1 cellular context compared by ENCODE assay signal in the genomic region with DNA sequence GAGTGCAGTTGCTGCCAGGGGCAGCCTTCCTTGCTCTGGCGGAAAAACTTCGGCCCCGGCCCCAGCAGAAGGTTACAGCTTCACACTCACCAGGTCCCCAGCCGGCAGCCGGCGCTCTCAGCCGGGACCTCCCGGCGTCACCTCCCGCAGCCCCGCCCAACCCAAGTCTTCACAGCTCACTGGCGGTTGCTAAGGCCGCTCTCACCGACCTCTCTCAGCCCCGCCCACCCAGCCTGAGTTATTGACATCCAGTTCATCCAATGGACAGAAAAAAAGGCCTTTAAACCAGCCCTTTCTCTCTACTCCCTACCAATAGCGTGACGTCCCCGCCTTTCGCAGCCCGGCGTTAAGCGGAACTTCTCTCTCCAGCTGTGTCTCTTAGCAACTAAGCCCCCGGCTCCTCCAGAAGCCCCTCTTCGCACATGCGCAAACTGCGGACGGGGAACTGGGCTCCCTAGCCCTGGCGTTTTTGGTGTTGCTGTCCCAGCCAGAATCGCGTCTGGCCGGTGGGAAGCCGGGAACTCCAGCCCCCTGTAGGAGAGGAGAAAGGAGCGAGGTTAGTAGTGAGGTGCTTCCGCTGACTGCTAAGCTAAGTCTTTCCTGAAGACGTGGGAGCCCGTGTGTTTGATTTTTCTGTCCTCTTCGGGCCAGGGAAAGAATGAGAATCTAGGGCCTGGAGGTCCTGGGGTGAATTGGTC.
TF ChIP-seq lines count a peak whose summit lies in the region.

A gene (plus strand): TSS at position 376 of the 698 bp plus-strand sequence. CDS start 9,189 bp downstream, outside the sequence.

TF ChIP-seq in HEK293, 187 proteins besides CTCF, POLR2A, EP300 and RAD21 (continued from another document and continues in another):
- TF ChIP-seq, protein P1, sequence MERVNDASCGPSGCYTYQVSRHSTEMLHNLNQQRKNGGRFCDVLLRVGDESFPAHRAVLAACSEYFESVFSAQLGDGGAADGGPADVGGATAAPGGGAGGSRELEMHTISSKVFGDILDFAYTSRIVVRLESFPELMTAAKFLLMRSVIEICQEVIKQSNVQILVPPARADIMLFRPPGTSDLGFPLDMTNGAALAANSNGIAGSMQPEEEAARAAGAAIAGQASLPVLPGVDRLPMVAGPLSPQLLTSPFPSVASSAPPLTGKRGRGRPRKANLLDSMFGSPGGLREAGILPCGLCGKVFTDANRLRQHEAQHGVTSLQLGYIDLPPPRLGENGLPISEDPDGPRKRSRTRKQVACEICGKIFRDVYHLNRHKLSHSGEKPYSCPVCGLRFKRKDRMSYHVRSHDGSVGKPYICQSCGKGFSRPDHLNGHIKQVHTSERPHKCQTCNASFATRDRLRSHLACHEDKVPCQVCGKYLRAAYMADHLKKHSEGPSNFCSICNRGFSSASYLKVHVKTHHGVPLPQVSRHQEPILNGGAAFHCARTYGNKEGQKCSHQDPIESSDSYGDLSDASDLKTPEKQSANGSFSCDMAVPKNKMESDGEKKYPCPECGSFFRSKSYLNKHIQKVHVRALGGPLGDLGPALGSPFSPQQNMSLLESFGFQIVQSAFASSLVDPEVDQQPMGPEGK (tag by site-specific recombination; IDR thresholded peaks at IDR 0.05): peak; percentile 52; the same call in 1 of the 2 replicates
- TF ChIP-seq, protein P2, sequence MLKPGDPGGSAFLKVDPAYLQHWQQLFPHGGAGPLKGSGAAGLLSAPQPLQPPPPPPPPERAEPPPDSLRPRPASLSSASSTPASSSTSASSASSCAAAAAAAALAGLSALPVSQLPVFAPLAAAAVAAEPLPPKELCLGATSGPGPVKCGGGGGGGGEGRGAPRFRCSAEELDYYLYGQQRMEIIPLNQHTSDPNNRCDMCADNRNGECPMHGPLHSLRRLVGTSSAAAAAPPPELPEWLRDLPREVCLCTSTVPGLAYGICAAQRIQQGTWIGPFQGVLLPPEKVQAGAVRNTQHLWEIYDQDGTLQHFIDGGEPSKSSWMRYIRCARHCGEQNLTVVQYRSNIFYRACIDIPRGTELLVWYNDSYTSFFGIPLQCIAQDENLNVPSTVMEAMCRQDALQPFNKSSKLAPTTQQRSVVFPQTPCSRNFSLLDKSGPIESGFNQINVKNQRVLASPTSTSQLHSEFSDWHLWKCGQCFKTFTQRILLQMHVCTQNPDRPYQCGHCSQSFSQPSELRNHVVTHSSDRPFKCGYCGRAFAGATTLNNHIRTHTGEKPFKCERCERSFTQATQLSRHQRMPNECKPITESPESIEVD (tag by site-specific recombination; IDR thresholded peaks at IDR 0.05): no peak
- TF ChIP-seq WT1 (tag by site-specific recombination; IDR thresholded peaks at IDR 0.05): no peak
- TF ChIP-seq ZNF585B (tag by site-specific recombination; IDR thresholded peaks at IDR 0.05): no peak
- TF ChIP-seq ZNF311 (tag by site-specific recombination; IDR thresholded peaks at IDR 0.05; ENCODE audit: borderline replicate concordance): no peak
- 0 out of 2 replicates have a peak, but pooled peaks have one; percentile 15 for TF ChIP-seq PRDM1 (tag by site-specific recombination; IDR thresholded peaks at IDR 0.05)
- no peak for TF ChIP-seq ZNF707 (tag by site-specific recombination; IDR thresholded peaks at IDR 0.05)
- TF ChIP-seq, protein P3, sequence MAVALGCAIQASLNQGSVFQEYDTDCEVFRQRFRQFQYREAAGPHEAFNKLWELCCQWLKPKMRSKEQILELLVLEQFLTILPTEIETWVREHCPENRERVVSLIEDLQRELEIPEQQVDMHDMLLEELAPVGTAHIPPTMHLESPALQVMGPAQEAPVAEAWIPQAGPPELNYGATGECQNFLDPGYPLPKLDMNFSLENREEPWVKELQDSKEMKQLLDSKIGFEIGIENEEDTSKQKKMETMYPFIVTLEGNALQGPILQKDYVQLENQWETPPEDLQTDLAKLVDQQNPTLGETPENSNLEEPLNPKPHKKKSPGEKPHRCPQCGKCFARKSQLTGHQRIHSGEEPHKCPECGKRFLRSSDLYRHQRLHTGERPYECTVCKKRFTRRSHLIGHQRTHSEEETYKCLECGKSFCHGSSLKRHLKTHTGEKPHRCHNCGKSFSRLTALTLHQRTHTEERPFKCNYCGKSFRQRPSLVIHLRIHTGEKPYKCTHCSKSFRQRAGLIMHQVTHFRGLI (tag by site-specific recombination; IDR thresholded peaks at IDR 0.05): no peak
- TF ChIP-seq, protein P4, sequence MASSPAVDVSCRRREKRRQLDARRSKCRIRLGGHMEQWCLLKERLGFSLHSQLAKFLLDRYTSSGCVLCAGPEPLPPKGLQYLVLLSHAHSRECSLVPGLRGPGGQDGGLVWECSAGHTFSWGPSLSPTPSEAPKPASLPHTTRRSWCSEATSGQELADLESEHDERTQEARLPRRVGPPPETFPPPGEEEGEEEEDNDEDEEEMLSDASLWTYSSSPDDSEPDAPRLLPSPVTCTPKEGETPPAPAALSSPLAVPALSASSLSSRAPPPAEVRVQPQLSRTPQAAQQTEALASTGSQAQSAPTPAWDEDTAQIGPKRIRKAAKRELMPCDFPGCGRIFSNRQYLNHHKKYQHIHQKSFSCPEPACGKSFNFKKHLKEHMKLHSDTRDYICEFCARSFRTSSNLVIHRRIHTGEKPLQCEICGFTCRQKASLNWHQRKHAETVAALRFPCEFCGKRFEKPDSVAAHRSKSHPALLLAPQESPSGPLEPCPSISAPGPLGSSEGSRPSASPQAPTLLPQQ (tag by site-specific recombination; IDR thresholded peaks at IDR 0.05): no peak
- TF ChIP-seq, protein P5, sequence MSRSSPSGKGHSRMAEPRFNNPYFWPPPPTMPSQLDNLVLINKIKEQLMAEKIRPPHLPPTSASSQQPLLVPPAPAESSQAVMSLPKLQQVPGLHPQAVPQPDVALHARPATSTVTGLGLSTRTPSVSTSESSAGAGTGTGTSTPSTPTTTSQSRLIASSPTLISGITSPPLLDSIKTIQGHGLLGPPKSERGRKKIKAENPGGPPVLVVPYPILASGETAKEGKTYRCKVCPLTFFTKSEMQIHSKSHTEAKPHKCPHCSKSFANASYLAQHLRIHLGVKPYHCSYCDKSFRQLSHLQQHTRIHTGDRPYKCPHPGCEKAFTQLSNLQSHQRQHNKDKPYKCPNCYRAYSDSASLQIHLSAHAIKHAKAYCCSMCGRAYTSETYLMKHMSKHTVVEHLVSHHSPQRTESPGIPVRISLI (tag by site-specific recombination; IDR thresholded peaks at IDR 0.05): no peak
- no peak for TF ChIP-seq GLI4 (tag by site-specific recombination; IDR thresholded peaks at IDR 0.05)
- no peak for TF ChIP-seq ZNF501 (tag by site-specific recombination; IDR thresholded peaks at IDR 0.05)
- TF ChIP-seq, protein P6, sequence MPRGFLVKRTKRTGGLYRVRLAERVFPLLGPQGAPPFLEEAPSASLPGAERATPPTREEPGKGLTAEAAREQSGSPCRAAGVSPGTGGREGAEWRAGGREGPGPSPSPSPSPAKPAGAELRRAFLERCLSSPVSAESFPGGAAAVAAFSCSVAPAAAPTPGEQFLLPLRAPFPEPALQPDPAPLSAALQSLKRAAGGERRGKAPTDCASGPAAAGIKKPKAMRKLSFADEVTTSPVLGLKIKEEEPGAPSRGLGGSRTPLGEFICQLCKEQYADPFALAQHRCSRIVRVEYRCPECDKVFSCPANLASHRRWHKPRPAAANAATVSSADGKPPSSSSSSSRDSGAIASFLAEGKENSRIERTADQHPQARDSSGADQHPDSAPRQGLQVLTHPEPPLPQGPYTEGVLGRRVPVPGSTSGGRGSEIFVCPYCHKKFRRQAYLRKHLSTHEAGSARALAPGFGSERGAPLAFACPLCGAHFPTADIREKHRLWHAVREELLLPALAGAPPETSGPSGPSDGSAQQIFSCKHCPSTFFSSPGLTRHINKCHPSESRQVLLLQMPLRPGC (tag by site-specific recombination; IDR thresholded peaks at IDR 0.05): no peak
- no peak for TF ChIP-seq ZNF664 (tag by site-specific recombination; IDR thresholded peaks at IDR 0.05)
- no peak for TF ChIP-seq ZNF473 (tag by site-specific recombination; IDR thresholded peaks at IDR 0.05)
- no peak for TF ChIP-seq ZSCAN30 (tag by site-specific recombination; IDR thresholded peaks at IDR 0.05)
- TF ChIP-seq ZFP69B (tag by site-specific recombination; IDR thresholded peaks at IDR 0.05): no peak
- TF ChIP-seq ZNF677 (tag by site-specific recombination; IDR thresholded peaks at IDR 0.05): no peak
- peak; percentile 97 for TF ChIP-seq SP2 (tag by site-specific recombination; IDR thresholded peaks at IDR 0.05)
- no peak for TF ChIP-seq ZNF169 (tag by site-specific recombination; IDR thresholded peaks at IDR 0.05)
- TF ChIP-seq, protein P7, sequence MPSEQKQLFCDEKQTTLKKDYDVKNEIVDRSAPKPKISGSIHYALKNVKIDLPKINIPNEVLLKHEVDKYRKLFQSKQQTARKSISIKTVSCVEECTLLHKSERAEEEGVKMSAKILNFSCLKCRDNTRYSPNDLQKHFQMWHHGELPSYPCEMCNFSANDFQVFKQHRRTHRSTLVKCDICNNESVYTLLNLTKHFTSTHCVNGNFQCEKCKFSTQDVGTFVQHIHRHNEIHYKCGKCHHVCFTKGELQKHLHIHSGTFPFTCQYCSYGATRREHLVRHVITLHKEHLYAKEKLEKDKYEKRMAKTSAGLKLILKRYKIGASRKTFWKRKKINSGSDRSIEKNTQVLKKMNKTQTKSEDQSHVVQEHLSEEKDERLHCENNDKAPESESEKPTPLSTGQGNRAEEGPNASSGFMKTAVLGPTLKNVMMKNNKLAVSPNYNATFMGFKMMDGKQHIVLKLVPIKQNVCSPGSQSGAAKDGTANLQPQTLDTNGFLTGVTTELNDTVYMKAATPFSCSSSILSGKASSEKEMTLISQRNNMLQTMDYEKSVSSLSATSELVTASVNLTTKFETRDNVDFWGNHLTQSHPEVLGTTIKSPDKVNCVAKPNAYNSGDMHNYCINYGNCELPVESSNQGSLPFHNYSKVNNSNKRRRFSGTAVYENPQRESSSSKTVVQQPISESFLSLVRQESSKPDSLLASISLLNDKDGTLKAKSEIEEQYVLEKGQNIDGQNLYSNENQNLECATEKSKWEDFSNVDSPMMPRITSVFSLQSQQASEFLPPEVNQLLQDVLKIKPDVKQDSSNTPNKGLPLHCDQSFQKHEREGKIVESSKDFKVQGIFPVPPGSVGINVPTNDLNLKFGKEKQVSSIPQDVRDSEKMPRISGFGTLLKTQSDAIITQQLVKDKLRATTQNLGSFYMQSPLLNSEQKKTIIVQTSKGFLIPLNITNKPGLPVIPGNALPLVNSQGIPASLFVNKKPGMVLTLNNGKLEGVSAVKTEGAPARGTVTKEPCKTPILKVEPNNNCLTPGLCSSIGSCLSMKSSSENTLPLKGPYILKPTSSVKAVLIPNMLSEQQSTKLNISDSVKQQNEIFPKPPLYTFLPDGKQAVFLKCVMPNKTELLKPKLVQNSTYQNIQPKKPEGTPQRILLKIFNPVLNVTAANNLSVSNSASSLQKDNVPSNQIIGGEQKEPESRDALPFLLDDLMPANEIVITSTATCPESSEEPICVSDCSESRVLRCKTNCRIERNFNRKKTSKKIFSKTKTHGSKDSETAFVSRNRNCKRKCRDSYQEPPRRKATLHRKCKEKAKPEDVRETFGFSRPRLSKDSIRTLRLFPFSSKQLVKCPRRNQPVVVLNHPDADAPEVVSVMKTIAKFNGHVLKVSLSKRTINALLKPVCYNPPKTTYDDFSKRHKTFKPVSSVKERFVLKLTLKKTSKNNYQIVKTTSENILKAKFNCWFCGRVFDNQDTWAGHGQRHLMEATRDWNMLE (tag by site-specific recombination; conservative IDR thresholded peaks at IDR 0.05; ENCODE audit: low read depth): no peak
- no peak for TF ChIP-seq ZNF391 (tag by site-specific recombination; IDR thresholded peaks at IDR 0.05; ENCODE audit: borderline replicate concordance, low read depth)
- TF ChIP-seq GLIS2 (tag by site-specific recombination; IDR thresholded peaks at IDR 0.05): peak; percentile 94
- TF ChIP-seq, protein P8, sequence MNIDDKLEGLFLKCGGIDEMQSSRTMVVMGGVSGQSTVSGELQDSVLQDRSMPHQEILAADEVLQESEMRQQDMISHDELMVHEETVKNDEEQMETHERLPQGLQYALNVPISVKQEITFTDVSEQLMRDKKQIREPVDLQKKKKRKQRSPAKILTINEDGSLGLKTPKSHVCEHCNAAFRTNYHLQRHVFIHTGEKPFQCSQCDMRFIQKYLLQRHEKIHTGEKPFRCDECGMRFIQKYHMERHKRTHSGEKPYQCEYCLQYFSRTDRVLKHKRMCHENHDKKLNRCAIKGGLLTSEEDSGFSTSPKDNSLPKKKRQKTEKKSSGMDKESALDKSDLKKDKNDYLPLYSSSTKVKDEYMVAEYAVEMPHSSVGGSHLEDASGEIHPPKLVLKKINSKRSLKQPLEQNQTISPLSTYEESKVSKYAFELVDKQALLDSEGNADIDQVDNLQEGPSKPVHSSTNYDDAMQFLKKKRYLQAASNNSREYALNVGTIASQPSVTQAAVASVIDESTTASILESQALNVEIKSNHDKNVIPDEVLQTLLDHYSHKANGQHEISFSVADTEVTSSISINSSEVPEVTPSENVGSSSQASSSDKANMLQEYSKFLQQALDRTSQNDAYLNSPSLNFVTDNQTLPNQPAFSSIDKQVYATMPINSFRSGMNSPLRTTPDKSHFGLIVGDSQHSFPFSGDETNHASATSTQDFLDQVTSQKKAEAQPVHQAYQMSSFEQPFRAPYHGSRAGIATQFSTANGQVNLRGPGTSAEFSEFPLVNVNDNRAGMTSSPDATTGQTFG (tag by site-specific recombination; IDR thresholded peaks at IDR 0.05; ENCODE audit: borderline replicate concordance): no peak
- TF ChIP-seq ZNF785 (tag by site-specific recombination; IDR thresholded peaks at IDR 0.05): no peak
- no peak for TF ChIP-seq ZNF558 (tag by site-specific recombination; IDR thresholded peaks at IDR 0.05)
- TF ChIP-seq ZNF426 (tag by site-specific recombination; IDR thresholded peaks at IDR 0.05): no peak
- TF ChIP-seq ZNF140 (tag by site-specific recombination; IDR thresholded peaks at IDR 0.05): no peak
- peak; percentile 82 for TF ChIP-seq OSR2 (tag by site-specific recombination; IDR thresholded peaks at IDR 0.05)
- no peak for TF ChIP-seq ZNF530 (tag by site-specific recombination; IDR thresholded peaks at IDR 0.05; ENCODE audit: low read depth)
- TF ChIP-seq, protein P9, sequence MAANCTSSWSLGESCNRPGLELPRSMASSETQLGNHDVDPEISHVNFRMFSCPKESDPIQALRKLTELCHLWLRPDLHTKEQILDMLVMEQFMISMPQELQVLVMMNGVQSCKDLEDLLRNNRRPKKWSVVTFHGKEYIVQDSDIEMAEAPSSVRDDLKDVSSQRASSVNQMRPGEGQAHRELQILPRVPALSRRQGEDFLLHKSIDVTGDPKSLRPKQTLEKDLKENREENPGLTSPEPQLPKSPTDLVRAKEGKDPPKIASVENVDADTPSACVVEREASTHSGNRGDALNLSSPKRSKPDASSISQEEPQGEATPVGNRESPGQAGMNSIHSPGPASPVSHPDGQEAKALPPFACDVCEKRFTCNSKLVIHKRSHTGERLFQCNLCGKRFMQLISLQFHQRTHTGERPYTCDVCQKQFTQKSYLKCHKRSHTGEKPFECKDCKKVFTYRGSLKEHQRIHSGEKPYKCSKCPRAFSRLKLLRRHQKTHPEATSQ (tag by site-specific recombination; IDR thresholded peaks at IDR 0.05): no peak
- TF ChIP-seq ZNF214 (tag by site-specific recombination; IDR thresholded peaks at IDR 0.05; ENCODE audit: borderline replicate concordance): no peak
- no peak for TF ChIP-seq ZNF211 (tag by site-specific recombination; IDR thresholded peaks at IDR 0.05; ENCODE audit: low read depth)
- 0 out of 2 replicates have a peak, but pooled peaks have one; percentile 5 for TF ChIP-seq KLF1 (tag by site-specific recombination; IDR thresholded peaks at IDR 0.05)
- no peak for TF ChIP-seq ZNF175 (tag by site-specific recombination; IDR thresholded peaks at IDR 0.05)
